16 cellular contexts compared by ENCODE assay signal in genomic region chr5:56692359-56693219, GRCh38.
DNase-seq lines count a peak whose midpoint lies in the region; ATAC-seq, FAIRE-seq and TF ChIP-seq lines count a peak whose summit lies in the region.
"Had no signal": no experiment of that assay in that cellular context is flagged by ENCODE, and none has a peak within 500 bp of the region (broad histone marks: within the 10 kb centered on the region; RNA-seq: fewer than 3 reads in every experiment).

No MANE protein-coding gene starts in this region.

- H3K9ac ChIP-seq in GM12878 (ENCODE audit: control insufficient read depth, insufficient read depth, low read length): no peak overlapping the region

- RAD21 ChIA-PET in GM12878 (lab: Charles Lee; ENCODE audit: unreplicated experiment): interaction anchor here (1.1 kb wide), 1 partner anchor 48 kb away, joined by 3 read pairs; no protein-coding TSS in a partner anchor

- POLR2A ChIA-PET in GM12878 (lab: Charles Lee): no interaction called here

- BruUV-seq in GM12878 (replicated peaks; lab: Mats Ljungman, UMichigan): no TSS peak

- CTCF ChIA-PET in GM12878 (lab: Yijun Ruan, JAX): no interaction called here

- H3K27me3 ChIP-seq in GM12878 (replicated peaks in 1 of 2; ENCODE audit: control insufficient read depth in 2 of 2, insufficient read depth in 2 of 2, low read length in 1 of 2) (no peaks in the 10 kb centered on the region; a peak in 1 of 4 replicates), tibial nerve (no peaks in the 10 kb centered on the region), prostate gland (replicated peaks; ENCODE audit: insufficient read depth) (no peaks in the 10 kb centered on the region)
- H3K27me3 ChIP-seq: SJSA1 had no signal

- H3K9me3 ChIP-seq in GM12878 (replicated peaks; ENCODE audit: control insufficient read depth, insufficient read depth, low read length): no peaks in the 10 kb centered on the region
- no peaks in the 10 kb centered on the region for H3K9me3 ChIP-seq in tibial nerve
- H3K9me3 ChIP-seq in prostate gland: no peaks in the 10 kb centered on the region
- H3K9me3 ChIP-seq: SJSA1 had no signal

- H4K20me1 ChIP-seq in GM12878 (ENCODE audit: control insufficient read depth, insufficient read depth): no peaks in the 10 kb centered on the region

- H3K27ac ChIP-seq in GM12878 (ENCODE audit: control insufficient read depth, insufficient read depth) (no peak overlapping the region), tibial nerve (no peak overlapping the region), prostate gland (no peak overlapping the region)
- H3K27ac ChIP-seq: SJSA1 had no signal

- 0 out of 2 replicates have a peak overlapping the region, but pooled peaks have one; percentile 11 for H3K4me2 ChIP-seq in GM12878 (ENCODE audit: control insufficient read depth, insufficient read depth)

- in situ Hi-C loops in GM12878 (cut with MboI): no loop called here

- TF ChIP-seq EP300 in GM12878 (IDR thresholded peaks at IDR 0.05; ENCODE audit: borderline replicate concordance in 1 of 2, control insufficient read depth in 1 of 2, low read depth in 2 of 2, low read length in 2 of 2): no peak
- no peak for TF ChIP-seq EP300 in tibial nerve (IDR thresholded peaks at IDR 0.05)

- H3K36me3 ChIP-seq in GM12878 (ENCODE audit: control insufficient read depth in 2 of 2, insufficient read depth in 2 of 2, low read length in 1 of 2) (no peaks in the 10 kb centered on the region), tibial nerve (no peaks in the 10 kb centered on the region), prostate gland (no peaks in the 10 kb centered on the region)
- H3K36me3 ChIP-seq: SJSA1 had no signal

- H3K79me2 ChIP-seq in GM12878 (ENCODE audit: control insufficient read depth, insufficient read depth, low read length): no peaks in the 10 kb centered on the region

- DNase-seq in GM12864 (ENCODE audit: low read depth): peak; percentile 47
- DNase-seq in MV-4-11 (lab: John Stamatoyannopoulos, UW): peak; percentile 28
- peak; percentile 47 for DNase-seq in GM12878 (ENCODE audit: low read depth, low spot score)
- DNase-seq in tibial nerve (ENCODE audit: low spot score in 2 of 2): no peak
- DNase-seq in NCI-H774 (lab: John Stamatoyannopoulos, UW): no peak
- DNase-seq in prostate gland (ENCODE audit: low spot score): no peak
- DNase-seq: activated CD4-positive, alpha-beta T cell treated with anti-CD3 and anti-CD28 coated beads for 1 hour; amygdala; dorsolateral prefrontal cortex; NCI-H1105; NCI-H524 treated with DMSO at 0.1 percent for 48 hours; retina; substantia nigra had no signal

- SMC1A ChIA-PET in GM12878 (lab: Charles Lee; ENCODE audit: uncharacterized antibody, unreplicated experiment): interaction anchor here (0.6 to 1.7 kb wide), 4 partner anchors 30 to 1517 kb away, joined by 3 to 4 read pairs (median 3); no protein-coding TSS in a partner anchor

- no peak overlapping the region for H2AFZ ChIP-seq in GM12878 (ENCODE audit: control insufficient read depth, low read depth, low read length)

- TF ChIP-seq POLR2A in GM12878 (IDR thresholded peaks at IDR 0.05; ENCODE audit: low read depth, low read length): no peak
- TF ChIP-seq POLR2A in tibial nerve (IDR thresholded peaks at IDR 0.05): no peak
- no peak for TF ChIP-seq POLR2A in prostate gland (IDR thresholded peaks at IDR 0.05)

- H3K4me3 ChIP-seq in GM12864 (ENCODE audit: low read depth, low read length): no peak overlapping the region
- H3K4me3 ChIP-seq in GM12878: no peak overlapping the region
- H3K4me3 ChIP-seq in tibial nerve: no peak overlapping the region
- H3K4me3 ChIP-seq in prostate gland: no peak overlapping the region
- H3K4me3 ChIP-seq: dorsolateral prefrontal cortex, SJSA1 had no signal

- 24% methylated on average over 10 of the region's 10 CpGs for WGBS in GM12878 (ENCODE audit: insufficient coverage, insufficient replicate concordance, low lambda C conversion rate, missing lambda C conversion rate)
- WGBS in tibial nerve, 2 donors: 71 to 74% methylated on average over 10 of the region's 10 CpGs
- 86% methylated on average over 10 of the region's 10 CpGs for WGBS in prostate gland

- peak; percentile 20; the same call in 1 of the 2 replicates for TF ChIP-seq RAD21 in GM12878 (IDR thresholded peaks at IDR 0.05; ENCODE audit: insufficient read depth, low read depth, low read length)

- no peak for TF ChIP-seq CTCF in GM12864 (IDR thresholded peaks at IDR 0.05; ENCODE audit: low read depth, low read length, missing control alignments)
- TF ChIP-seq CTCF in GM12878 (IDR thresholded peaks at IDR 0.05 in 2 of 3, conservative IDR thresholded peaks at IDR 0.05 in 1 of 3; ENCODE audit: control insufficient read depth in 2 of 3, extremely low read depth in 1 of 3, insufficient read depth in 1 of 3, low read depth in 3 of 3, low read length in 3 of 3): no peak
- no peak for TF ChIP-seq CTCF in tibial nerve (IDR thresholded peaks at IDR 0.05)
- TF ChIP-seq CTCF in prostate gland (IDR thresholded peaks at IDR 0.05): no peak

- H3K4me1 ChIP-seq in GM12878 (ENCODE audit: control insufficient read depth, insufficient read depth, low read length) (peaks cover 1% of the 10 kb centered on the region; the same call in 1 of the 2 replicates), tibial nerve (peaks cover 0 to 23% (median 5%) of the 10 kb centered on the region in 4 donors), prostate gland (replicated peaks) (no peaks in the 10 kb centered on the region)
- H3K4me1 ChIP-seq: SJSA1 had no signal

- peak; percentile 55 for ATAC-seq in GM18909 (IDR thresholded peaks at IDR 0.05; ENCODE audit: poor library complexity, unreplicated experiment)
- peak; percentile 62 for ATAC-seq in GM12878
- ATAC-seq in HG02763 (IDR thresholded peaks at IDR 0.05; ENCODE audit: unreplicated experiment): no peak

- no peak for FAIRE-seq in GM12878 (lab: Jason Lieb, UNC)

- intact Hi-C loops in GM12878 (cut with micrococcal nuclease; ENCODE audit: unreplicated experiment) (loop anchor here (2.0 kb wide), 1 partner anchor 124 kb away; no protein-coding TSS in a partner anchor), prostate gland (cut with DNase I) (no loop called here)

TF ChIP-seq in GM12878, 131 proteins besides CTCF, POLR2A, EP300 and RAD21 (continues in another document):
- TF ChIP-seq, protein P1, sequence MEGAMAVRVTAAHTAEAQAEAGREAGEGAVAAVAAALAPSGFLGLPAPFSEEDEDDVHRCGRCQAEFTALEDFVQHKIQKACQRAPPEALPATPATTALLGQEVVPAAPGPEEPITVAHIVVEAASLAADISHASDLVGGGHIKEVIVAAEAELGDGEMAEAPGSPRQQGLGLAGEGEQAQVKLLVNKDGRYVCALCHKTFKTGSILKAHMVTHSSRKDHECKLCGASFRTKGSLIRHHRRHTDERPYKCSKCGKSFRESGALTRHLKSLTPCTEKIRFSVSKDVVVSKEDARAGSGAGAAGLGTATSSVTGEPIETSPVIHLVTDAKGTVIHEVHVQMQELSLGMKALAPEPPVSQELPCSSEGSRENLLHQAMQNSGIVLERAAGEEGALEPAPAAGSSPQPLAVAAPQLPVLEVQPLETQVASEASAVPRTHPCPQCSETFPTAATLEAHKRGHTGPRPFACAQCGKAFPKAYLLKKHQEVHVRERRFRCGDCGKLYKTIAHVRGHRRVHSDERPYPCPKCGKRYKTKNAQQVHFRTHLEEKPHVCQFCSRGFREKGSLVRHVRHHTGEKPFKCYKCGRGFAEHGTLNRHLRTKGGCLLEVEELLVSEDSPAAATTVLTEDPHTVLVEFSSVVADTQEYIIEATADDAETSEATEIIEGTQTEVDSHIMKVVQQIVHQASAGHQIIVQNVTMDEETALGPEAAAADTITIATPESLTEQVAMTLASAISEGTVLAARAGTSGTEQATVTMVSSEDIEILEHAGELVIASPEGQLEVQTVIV (IDR thresholded peaks at IDR 0.05; ENCODE audit: borderline replicate concordance, partially characterized antibody): no peak
- TF ChIP-seq NR2C1 (IDR thresholded peaks at IDR 0.05) (no peak), RUNX3 (IDR thresholded peaks at IDR 0.05; ENCODE audit: low read length) (peak; percentile 58; the same call in 1 of the 2 replicates), CBX5 (IDR thresholded peaks at IDR 0.05; ENCODE audit: low read depth) (no peak), HDAC2 (IDR thresholded peaks at IDR 0.05) (no peak)
- TF ChIP-seq, protein P2, sequence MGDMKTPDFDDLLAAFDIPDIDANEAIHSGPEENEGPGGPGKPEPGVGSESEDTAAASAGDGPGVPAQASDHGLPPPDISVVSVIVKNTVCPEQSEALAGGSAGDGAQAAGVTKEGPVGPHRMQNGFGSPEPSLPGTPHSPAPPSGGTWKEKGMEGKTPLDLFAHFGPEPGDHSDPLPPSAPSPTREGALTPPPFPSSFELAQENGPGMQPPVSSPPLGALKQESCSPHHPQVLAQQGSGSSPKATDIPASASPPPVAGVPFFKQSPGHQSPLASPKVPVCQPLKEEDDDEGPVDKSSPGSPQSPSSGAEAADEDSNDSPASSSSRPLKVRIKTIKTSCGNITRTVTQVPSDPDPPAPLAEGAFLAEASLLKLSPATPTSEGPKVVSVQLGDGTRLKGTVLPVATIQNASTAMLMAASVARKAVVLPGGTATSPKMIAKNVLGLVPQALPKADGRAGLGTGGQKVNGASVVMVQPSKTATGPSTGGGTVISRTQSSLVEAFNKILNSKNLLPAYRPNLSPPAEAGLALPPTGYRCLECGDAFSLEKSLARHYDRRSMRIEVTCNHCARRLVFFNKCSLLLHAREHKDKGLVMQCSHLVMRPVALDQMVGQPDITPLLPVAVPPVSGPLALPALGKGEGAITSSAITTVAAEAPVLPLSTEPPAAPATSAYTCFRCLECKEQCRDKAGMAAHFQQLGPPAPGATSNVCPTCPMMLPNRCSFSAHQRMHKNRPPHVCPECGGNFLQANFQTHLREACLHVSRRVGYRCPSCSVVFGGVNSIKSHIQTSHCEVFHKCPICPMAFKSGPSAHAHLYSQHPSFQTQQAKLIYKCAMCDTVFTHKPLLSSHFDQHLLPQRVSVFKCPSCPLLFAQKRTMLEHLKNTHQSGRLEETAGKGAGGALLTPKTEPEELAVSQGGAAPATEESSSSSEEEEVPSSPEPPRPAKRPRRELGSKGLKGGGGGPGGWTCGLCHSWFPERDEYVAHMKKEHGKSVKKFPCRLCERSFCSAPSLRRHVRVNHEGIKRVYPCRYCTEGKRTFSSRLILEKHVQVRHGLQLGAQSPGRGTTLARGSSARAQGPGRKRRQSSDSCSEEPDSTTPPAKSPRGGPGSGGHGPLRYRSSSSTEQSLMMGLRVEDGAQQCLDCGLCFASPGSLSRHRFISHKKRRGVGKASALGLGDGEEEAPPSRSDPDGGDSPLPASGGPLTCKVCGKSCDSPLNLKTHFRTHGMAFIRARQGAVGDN (IDR thresholded peaks at IDR 0.05): no peak

Comparison
In these comparisons a context has a peak if more than half of its experiments do, and no peak if none do; other contexts are left out.
1. DNase-seq: peak in GM12864 (single experiment), MV-4-11 (single experiment) and GM12878 (single experiment); none in tibial nerve (0 of 2), NCI-H774 (single experiment) and prostate gland (single experiment).